25 cellular contexts compared by ENCODE assay signal in the genomic region with DNA sequence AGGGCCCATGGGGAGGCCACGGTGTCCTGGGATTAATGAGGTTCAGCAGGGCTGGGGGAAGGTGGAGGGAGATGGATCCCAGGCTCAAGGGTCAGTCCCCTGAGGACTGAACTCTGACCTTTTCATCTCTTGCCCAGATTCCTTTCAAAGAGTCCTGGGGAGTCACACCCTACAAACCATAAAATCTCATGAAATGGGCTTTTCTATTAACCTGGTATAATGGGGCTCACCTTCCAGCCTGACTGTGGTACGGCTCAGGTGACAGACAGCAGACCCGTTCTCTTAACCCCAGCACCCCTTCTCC.
DNase-seq lines count a peak whose midpoint lies in the region; ATAC-seq, FAIRE-seq and TF ChIP-seq lines count a peak whose summit lies in the region.
"Had no signal": no experiment of that assay in that cellular context is flagged by ENCODE, and none has a peak within 500 bp of the region (broad histone marks: within the 10 kb centered on the region; RNA-seq: fewer than 3 reads in every experiment).

No MANE protein-coding gene starts in this region.

- H3K36me3 Mint-ChIP-seq in immature natural killer cell, result no peaks in the 10 kb centered on the region
- H3K36me3 Mint-ChIP-seq: activated CD8-positive, alpha-beta memory T cell treated with anti-CD3 and anti-CD28 coated beads, Interleukin-2, amount 10 ng/mL, durations not matched to agents 7 days and 5 days; CD14-positive monocyte; natural killer cell had no signal

- H3K36me3 ChIP-seq in SJCRH30 (no peaks in the 10 kb centered on the region), thyroid gland (no peaks in the 10 kb centered on the region)
- H3K36me3 ChIP-seq: esophagus muscularis mucosa, left lung, tibial artery, WERI-Rb-1 had no signal

- peak overlapping the region; percentile 66 for H3K27ac ChIP-seq in SJCRH30
- H3K27ac ChIP-seq in thyroid gland, result peak overlapping the region; percentile 57 to 93 (median 79)
- H3K27ac ChIP-seq: esophagus muscularis mucosa, hepatocyte, KMS-11, left lung, tibial artery, WERI-Rb-1 had no signal

- no peak for TF ChIP-seq CTCF in thyroid gland (IDR thresholded peaks at IDR 0.05)

- intact Hi-C loops in thyroid gland (cut with DNase I), result no loop called here

- peaks cover 55% of the 10 kb centered on the region for H3K27me3 Mint-ChIP-seq in stimulated activated naive CD8-positive, alpha-beta T cell treated with anti-CD3 and anti-CD28 coated beads, Interleukin-15, amount 100 ng/mL, for 72 hours
- peaks cover 1 to 4% (median 2%) of the 10 kb centered on the region in 3 donors for H3K27me3 Mint-ChIP-seq in immature natural killer cell (ENCODE audit: low read depth in 3 of 3)

- no peak for ATAC-seq in stimulated activated naive CD8-positive, alpha-beta T cell treated with anti-CD3 and anti-CD28 coated beads, Interleukin-15, amount 100 ng/mL, for 72 hours
- ATAC-seq in stimulated activated naive CD8-positive, alpha-beta T cell treated with anti-CD3 and anti-CD28 coated beads, Interleukin-15, Interleukin-2, amounts not matched to agents 100 U/mL and 50 U/mL, for 24 hours, result no peak
- ATAC-seq: left lung had no signal

- no peaks in the 10 kb centered on the region for H3K9me3 Mint-ChIP-seq in stimulated activated naive CD8-positive, alpha-beta T cell treated with anti-CD3 and anti-CD28 coated beads, Interleukin-15, amount 100 ng/mL, for 72 hours
- no peaks in the 10 kb centered on the region for H3K9me3 Mint-ChIP-seq in immature natural killer cell
- H3K9me3 Mint-ChIP-seq: activated T-helper 1 cell treated with anti-CD3 and anti-CD28 coated beads, Interleukin-12 subunit alpha, Interleukin-12 subunit beta, Interleukin-2, Interleukin-4 antibody, amounts not matched to agents 30 ng/mL and 10 ng/mL and 1 ng/mL, durations not matched to agents 14 hours and 24 hours and 36 hours; natural killer cell; stimulated activated naive CD8-positive, alpha-beta T cell treated with anti-CD3 and anti-CD28 coated beads, Interleukin-15, Interleukin-2, amounts not matched to agents 100 ng/mL and 50 ng/mL, for 24 hours had no signal

- no peak for FAIRE-seq in frontal cortex (lab: Jason Lieb, UNC)

- WGBS in thyroid gland, 2 donors, result 32 to 64% methylated on average over 3 of the region's 3 CpGs

- H3K4me1 Mint-ChIP-seq in stimulated activated naive CD8-positive, alpha-beta T cell treated with anti-CD3 and anti-CD28 coated beads, Interleukin-15, amount 100 ng/mL, for 72 hours, result peaks cover 21% of the 10 kb centered on the region
- H3K4me1 Mint-ChIP-seq in immature natural killer cell, result peaks cover 8% of the 10 kb centered on the region in 2 donors

- H3K4me1 ChIP-seq in SJCRH30 (peaks cover 2% of the 10 kb centered on the region; the same call in 1 of the 2 replicates), thyroid gland (peaks cover 53 to 59% of the 10 kb centered on the region in 2 donors)

- H3K4me3 ChIP-seq in SJCRH30 (peak overlapping the region; percentile 29), thyroid gland (replicated peaks in 1 of 3) (no peak overlapping the region)
- H3K4me3 ChIP-seq: esophagus muscularis mucosa, hepatocyte, left lung, tibial artery had no signal

- H3K27me3 ChIP-seq in SJCRH30 (no peaks in the 10 kb centered on the region), thyroid gland (no peaks in the 10 kb centered on the region)
- H3K27me3 ChIP-seq: hepatocyte had no signal

- TF ChIP-seq POLR2A in thyroid gland (IDR thresholded peaks at IDR 0.05), result no peak
- TF ChIP-seq POLR2A in erythroblast (IDR thresholded peaks at IDR 0.05; ENCODE audit: low read length), result no peak

- peak overlapping the region; percentile 33 to 58 for H3K4me3 Mint-ChIP-seq in stimulated activated naive CD8-positive, alpha-beta T cell treated with anti-CD3 and anti-CD28 coated beads, Interleukin-15, amount 100 ng/mL, for 72 hours
- H3K4me3 Mint-ChIP-seq in immature natural killer cell, result peak overlapping the region in 3 of 5 donors; percentile 15 to 49 (median 46)
- H3K4me3 Mint-ChIP-seq: activated CD8-positive, alpha-beta memory T cell treated with anti-CD3 and anti-CD28 coated beads, Interleukin-2, amount 10 ng/mL, durations not matched to agents 7 days and 5 days; activated T-helper 1 cell treated with anti-CD3 and anti-CD28 coated beads, Interleukin-12 subunit alpha, Interleukin-12 subunit beta, Interleukin-2, Interleukin-4 antibody, amounts not matched to agents 30 ng/mL and 10 ng/mL and 1 ng/mL, durations not matched to agents 14 hours and 24 hours and 36 hours had no signal

- no peaks in the 10 kb centered on the region for H3K9me3 ChIP-seq in SJCRH30 (replicated peaks)
- no peaks in the 10 kb centered on the region for H3K9me3 ChIP-seq in thyroid gland
- H3K9me3 ChIP-seq: esophagus muscularis mucosa, left lung, tibial artery had no signal

- DNase-seq in stimulated activated naive CD8-positive, alpha-beta T cell treated with anti-CD3 and anti-CD28 coated beads, Interleukin-15, amount 100 ng/mL, for 72 hours, result no peak
- DNase-seq in stimulated activated naive CD8-positive, alpha-beta T cell treated with anti-CD3 and anti-CD28 coated beads, Interleukin-15, Interleukin-2, amounts not matched to agents 100 U/mL and 50 U/mL, for 24 hours, result no peak
- DNase-seq in SJCRH30 (no peak), immature natural killer cell (no peak), thyroid gland (no peak), erythroblast (lab: John Stamatoyannopoulos, UW) (no peak), AML-193 (lab: John Stamatoyannopoulos, UW) (no peak), frontal cortex (ENCODE audit: low spot score in 2 of 2) (no peak)
- DNase-seq: ACHN; activated CD4-positive, alpha-beta T cell treated with anti-CD3 and anti-CD28 coated beads, Interleukin-2, amount 50 U/mL, for 1 hour; activated CD8-positive, alpha-beta memory T cell treated with anti-CD3 and anti-CD28 coated beads, Interleukin-2, amount 10 ng/mL, durations not matched to agents 7 days and 5 days; DMS153; effector CD8-positive, alpha-beta T cell; natural killer cell; NCI-H2171 treated with DMSO at 0.1 percent for 48 hours; NCI-H524 treated with DMSO at 0.1 percent for 48 hours; WERI-Rb-1 had no signal

- peak overlapping the region; percentile 59 to 91 for H3K27ac Mint-ChIP-seq in stimulated activated naive CD8-positive, alpha-beta T cell treated with anti-CD3 and anti-CD28 coated beads, Interleukin-15, amount 100 ng/mL, for 72 hours
- H3K27ac Mint-ChIP-seq in immature natural killer cell, result peak overlapping the region in 1 of 6 donors; percentile 40
- H3K27ac Mint-ChIP-seq: activated CD8-positive, alpha-beta memory T cell treated with anti-CD3 and anti-CD28 coated beads, Interleukin-2, amount 10 ng/mL, durations not matched to agents 7 days and 5 days; activated T-helper 1 cell treated with anti-CD3 and anti-CD28 coated beads, Interleukin-12 subunit alpha, Interleukin-12 subunit beta, Interleukin-2, Interleukin-4 antibody, amounts not matched to agents 30 ng/mL and 10 ng/mL and 1 ng/mL, durations not matched to agents 14 hours and 24 hours and 36 hours; natural killer cell; stimulated activated naive CD8-positive, alpha-beta T cell treated with anti-CD3 and anti-CD28 coated beads, Interleukin-15, Interleukin-2, amounts not matched to agents 100 ng/mL and 50 ng/mL, for 24 hours had no signal
